Comparison of ENCODE assay signal across 5 cellular contexts in genomic region chr14:56678838-56679237, GRCh38.
"Had no signal": no experiment of that assay in that cellular context is flagged by ENCODE, and none has a peak within 500 bp of the region (broad histone marks: within the 10 kb centered on the region; RNA-seq: fewer than 3 reads in every experiment).

No MANE protein-coding gene starts in this region.

- FAIRE-seq: HepG2, K562 had no signal

- DNase-seq: IMR-90, KBM-7, KG1 had no signal

- ATAC-seq: HepG2, K562 had no signal
